ENCODE assay signal across 8 cellular contexts in genomic region chr19:56538254-56538760, GRCh38. TPM values are rescaled to one million over a fixed set of nuclear protein-coding genes. Genes with fewer than 3 reads are reported as not detected.
A peak's percentile ranks its signal among the peaks of the same experiment; 100 is the strongest.
DNase-seq lines count a peak whose midpoint lies in the region; ATAC-seq and TF ChIP-seq lines count a peak whose summit lies in the region.

No MANE protein-coding gene starts in this region.

- H3K4me3 ChIP-seq in fibroblast of villous mesenchyme (ENCODE audit: low read depth, low read length): peak overlapping the region; percentile 82

- ATAC-seq in stimulated activated naive B cell treated with anti-CD40 and anti-IgM and Interleukin-4, amounts not matched to agents 10 μg/mL and 1 μg/mL and 100 μg/mL, for 72 hours (replicated peaks): peak; percentile 95

- peak; percentile 8 to 41 for DNase-seq in NCI-H187 (lab: John Stamatoyannopoulos, UW)
- no peak for DNase-seq in NCI-H187 treated with DMSO at 0.1 percent for 48 hours (lab: John Stamatoyannopoulos, UW)
- peak in 50 of 76 experiments; percentile 2 to 91 (median 52) for DNase-seq in HUDEP-2 (lab: John Stamatoyannopoulos, UW; ENCODE audit: unreplicated experiment in 76 of 76)
- DNase-seq in SHP77 treated with DMSO at 0.1 percent for 48 hours (lab: John Stamatoyannopoulos, UW): peak; percentile 81
- peak; percentile 77 for DNase-seq in activated gamma-delta T cell treated with anti-CD3 and anti-CD28 coated beads, Interleukin-2, amount 50 U/mL, for 16 hours (ENCODE audit: low read depth)
- DNase-seq in fibroblast of villous mesenchyme (ENCODE audit: low read depth): peak; percentile 88
- peak; percentile 79 for DNase-seq in nephron progenitor cell
- peak; percentile 96 for DNase-seq in stimulated activated naive B cell treated with anti-CD40 and anti-IgM and Interleukin-4, amounts not matched to agents 10 μg/mL and 1 μg/mL and 100 μg/mL, for 72 hours

- TF ChIP-seq CTCF in fibroblast of villous mesenchyme (IDR thresholded peaks at IDR 0.05; ENCODE audit: insufficient read depth, low read depth, low read length) (no peak), nephron progenitor cell (IDR thresholded peaks at IDR 0.05) (no peak)

- no peaks in the 10 kb centered on the region for H3K4me1 Mint-ChIP-seq in nephron progenitor cell
- H3K4me1 Mint-ChIP-seq in stimulated activated naive B cell treated with anti-CD40 and anti-IgM and Interleukin-4, amounts not matched to agents 10 μg/mL and 1 μg/mL and 100 μg/mL, for 72 hours: peaks cover 19 to 34% of the 10 kb centered on the region in 2 donors

- H3K36me3 Mint-ChIP-seq in nephron progenitor cell (ENCODE audit: low read depth): peaks cover 48% of the 10 kb centered on the region
- H3K36me3 Mint-ChIP-seq in stimulated activated naive B cell treated with anti-CD40 and anti-IgM and Interleukin-4, amounts not matched to agents 10 μg/mL and 1 μg/mL and 100 μg/mL, for 72 hours: peaks cover 42 to 76% of the 10 kb centered on the region in 2 donors

- peak overlapping the region; percentile 84 for H3K4me3 Mint-ChIP-seq in nephron progenitor cell
- peak overlapping the region; percentile 90 to 94 for H3K4me3 Mint-ChIP-seq in stimulated activated naive B cell treated with anti-CD40 and anti-IgM and Interleukin-4, amounts not matched to agents 10 μg/mL and 1 μg/mL and 100 μg/mL, for 72 hours

- H3K27me3 Mint-ChIP-seq in nephron progenitor cell (ENCODE audit: low read depth, poor library complexity): no peaks in the 10 kb centered on the region
- peaks cover 7 to 8% of the 10 kb centered on the region in 2 donors for H3K27me3 Mint-ChIP-seq in stimulated activated naive B cell treated with anti-CD40 and anti-IgM and Interleukin-4, amounts not matched to agents 10 μg/mL and 1 μg/mL and 100 μg/mL, for 72 hours

- H3K9me3 Mint-ChIP-seq in nephron progenitor cell: peaks cover 90% of the 10 kb centered on the region
- H3K9me3 Mint-ChIP-seq in stimulated activated naive B cell treated with anti-CD40 and anti-IgM and Interleukin-4, amounts not matched to agents 10 μg/mL and 1 μg/mL and 100 μg/mL, for 72 hours: peaks cover 26 to 33% of the 10 kb centered on the region in 2 donors

- peak overlapping the region; percentile 91 for H3K27ac Mint-ChIP-seq in nephron progenitor cell
- peak overlapping the region; percentile 96 for H3K27ac Mint-ChIP-seq in stimulated activated naive B cell treated with anti-CD40 and anti-IgM and Interleukin-4, amounts not matched to agents 10 μg/mL and 1 μg/mL and 100 μg/mL, for 72 hours

RNA-seq across cellular contexts. Expression of gene ZFP28, which starts 0.4 kb away (rescaled TPM):
- 6.1 and 12.1 TPM in 2 replicates for total RNA-seq in fibroblast of villous mesenchyme

RNA-seq across cellular contexts. Expression of gene ZNF470, which starts 29.0 kb away (rescaled TPM):
- 2.6 and 3.9 TPM in 2 replicates for total RNA-seq in fibroblast of villous mesenchyme

RNA-seq across cellular contexts. Expression of gene ZNF471, which starts 30.7 kb away (rescaled TPM):
- total RNA-seq in fibroblast of villous mesenchyme: 1.9 and 3.9 TPM in 2 replicates

RNA-seq across cellular contexts. Expression of gene ZNF71, which starts 56.8 kb away (rescaled TPM):
- total RNA-seq in fibroblast of villous mesenchyme: 8.2 and 8.4 TPM in 2 replicates
